9 cellular contexts compared by ENCODE assay signal in genomic region chr17:63434951-63435571, GRCh38. TPM values are rescaled to one million over a fixed set of nuclear protein-coding genes. Genes with fewer than 3 reads are reported as not detected.
A peak's percentile ranks its signal among the peaks of the same experiment; 100 is the strongest.
DNase-seq lines count a peak whose midpoint lies in the region; ATAC-seq and TF ChIP-seq lines count a peak whose summit lies in the region.
"Had no signal": no experiment of that assay in that cellular context is flagged by ENCODE, and none has a peak within 500 bp of the region (broad histone marks: within the 10 kb centered on the region; RNA-seq: fewer than 3 reads in every experiment).

No MANE protein-coding gene starts in this region.

- H3K27me3 ChIP-seq in brain microvascular endothelial cell (replicated peaks) = no peaks in the 10 kb centered on the region
- H3K27me3 ChIP-seq in tibial artery = peaks cover 0 to 33% of the 10 kb centered on the region in 2 donors
- H3K27me3 ChIP-seq: SJCRH30 had no signal

- H3K9me3 ChIP-seq in tibial artery = no peaks in the 10 kb centered on the region
- H3K9me3 ChIP-seq: SJCRH30 had no signal

- peak; percentile 15 for DNase-seq in G401 (ENCODE audit: low spot score)
- DNase-seq in NCI-H446 (lab: John Stamatoyannopoulos, UW) = peak; percentile 22 to 78
- no peak for DNase-seq in brain microvascular endothelial cell
- peak; percentile 66 for DNase-seq in islet precursor cell
- peak; percentile 65 to 88 for DNase-seq in tibial artery
- no peak for DNase-seq in activated CD8-positive, alpha-beta memory T cell treated with anti-CD3 and anti-CD28 coated beads, Interleukin-2, amount 50 U/mL, for 48 hours
- DNase-seq in type B pancreatic cell (ENCODE audit: extremely low spot score, unreplicated experiment) = no peak

- H3K4me3 ChIP-seq in brain microvascular endothelial cell (ENCODE audit: low read depth, low read length) (no peak overlapping the region), tibial artery (no peak overlapping the region)
- H3K4me3 ChIP-seq: SJCRH30 had no signal

- peaks cover 9% of the 10 kb centered on the region for H3K36me3 Mint-ChIP-seq in type B pancreatic cell

- H3K9me3 Mint-ChIP-seq in type B pancreatic cell = no peaks in the 10 kb centered on the region

- H3K27ac ChIP-seq in brain microvascular endothelial cell (no peak overlapping the region), tibial artery (no peak overlapping the region)
- H3K27ac ChIP-seq: SJCRH30 had no signal

- H3K36me3 ChIP-seq in brain microvascular endothelial cell (replicated peaks) (no peaks in the 10 kb centered on the region), tibial artery (no peaks in the 10 kb centered on the region)
- H3K36me3 ChIP-seq: SJCRH30 had no signal

- no peak overlapping the region for H3K27ac Mint-ChIP-seq in type B pancreatic cell

- H3K4me1 Mint-ChIP-seq in type B pancreatic cell (ENCODE audit: unreplicated experiment) = peaks cover 33% of the 10 kb centered on the region

- ATAC-seq in GM18873 (IDR thresholded peaks at IDR 0.05; ENCODE audit: low FRiP score, unreplicated experiment) = no peak

- peaks cover 0 to 52% (median 27%) of the 10 kb centered on the region in 4 donors for H3K4me1 ChIP-seq in tibial artery

- peak; percentile 40 for TF ChIP-seq CTCF in brain microvascular endothelial cell (IDR thresholded peaks at IDR 0.05; ENCODE audit: low read depth, low read length, missing control alignments)
- no peak for TF ChIP-seq CTCF in tibial artery (IDR thresholded peaks at IDR 0.05)
- no peak for TF ChIP-seq CTCF in type B pancreatic cell (conservative IDR thresholded peaks at IDR 0.05)

- in situ Hi-C loops in G401 (cut with HindIII; ENCODE audit: low sequenced_read_pairs) = no loop called here
- in situ Hi-C loops in brain microvascular endothelial cell (cut with HindIII; ENCODE audit: low pct_ligation_motif_present, low sequenced_read_pairs) = no loop called here

- no peak overlapping the region for H3K4me3 Mint-ChIP-seq in type B pancreatic cell

- intact Hi-C loops in tibial artery (cut with DNase I; ENCODE audit: low total_unique reads) = no loop called here

- H3K27me3 Mint-ChIP-seq in type B pancreatic cell = no peaks in the 10 kb centered on the region

RNA-seq across cellular contexts. Expression of gene CYB561, which starts 11.0 kb away (rescaled TPM):
- total RNA-seq in G401 (2014; rRNA removed; shearing (Covaris generic)) = 1.5 TPM in 1 of 2 replicates, not detected in the other
- total RNA-seq in type B pancreatic cell (ENCODE audit: low replicate concordance) = 34.5 and 85.1 TPM in 2 replicates
- total RNA-seq: SJCRH30 had no signal

RNA-seq across cellular contexts. Expression of gene ACE, which starts 41.8 kb away (rescaled TPM):
- 1.1 and 2.4 TPM in 2 replicates for total RNA-seq in G401 (2014; rRNA removed; shearing (Covaris generic))
- total RNA-seq in type B pancreatic cell (ENCODE audit: low replicate concordance) = 3.6 and 9.1 TPM in 2 replicates

Comparison
In these comparisons a context has a peak if more than half of its experiments do, and no peak if none do; other contexts are left out.
1. DNase-seq: peak in G401 (single experiment), NCI-H446 (2 of 2), islet precursor cell (single experiment) and tibial artery (2 of 2); none in brain microvascular endothelial cell (single experiment), activated CD8-positive, alpha-beta memory T cell treated with anti-CD3 and anti-CD28 coated beads, Interleukin-2, amount 50 U/mL, for 48 hours (single experiment) and type B pancreatic cell (single experiment).
2. RNA of gene CYB561, which starts 11.0 kb away (total RNA-seq): 34.5 to 85.1 TPM in type B pancreatic cell; 1.5 TPM in G401; every median in the first group is over 10 times any median in the second.